Comparison of ENCODE assay signal across 8 cellular contexts in the genomic region with DNA sequence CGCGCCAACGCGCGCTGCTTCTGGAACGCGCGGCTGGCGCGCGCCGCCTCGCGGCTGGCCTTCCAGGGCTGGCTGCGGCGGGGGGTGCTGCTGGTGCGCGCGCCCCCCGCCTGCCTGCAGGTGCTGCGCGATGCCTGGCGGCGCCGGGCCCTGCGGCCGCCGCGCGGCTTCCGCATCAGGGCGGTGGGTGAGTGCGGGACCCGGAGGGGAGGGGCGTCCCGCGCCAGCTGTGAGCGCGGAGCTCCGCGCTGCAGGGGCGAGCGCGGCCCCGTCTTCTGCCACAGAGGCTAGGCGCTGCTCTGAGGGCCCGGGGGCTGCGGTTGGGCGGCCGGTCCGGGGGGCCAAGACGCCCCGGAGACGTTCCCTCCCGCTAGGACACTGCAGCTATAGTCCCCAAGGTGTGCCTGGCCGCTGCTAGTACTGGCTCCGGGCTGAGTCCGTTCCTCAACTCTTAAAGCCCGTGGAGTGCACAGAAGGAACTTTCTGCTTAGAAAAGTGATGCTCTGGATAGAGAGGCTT. TPM values are rescaled to one million over a fixed set of nuclear protein-coding genes. Genes with fewer than 3 reads are reported as not detected.
DNase-seq lines count a peak whose midpoint lies in the region; ATAC-seq and TF ChIP-seq lines count a peak whose summit lies in the region.
"Not testable (repeated sequence)": the region's sequence is repeated elsewhere in the genome, so short reads cannot be mapped to it uniquely, and the experiment has no call there.

No MANE protein-coding gene starts in this region.

- H3K4me1 Mint-ChIP-seq in activated CD4-positive, alpha-beta T cell treated with anti-CD3 and anti-CD28 coated beads, Interleukin-2, amount 10 ng/mL, durations not matched to agents 24 days and 14 days; osteocyte (ENCODE audit: unreplicated experiment): not testable (repeated sequence)

- peaks cover 24% of the 10 kb centered on the region for H3K27me3 Mint-ChIP-seq in activated CD4-positive, alpha-beta T cell treated with anti-CD3 and anti-CD28 coated beads, Interleukin-2, amount 10 ng/mL, durations not matched to agents 24 days and 14 days
- not testable (repeated sequence) for H3K27me3 Mint-ChIP-seq in osteocyte (ENCODE audit: unreplicated experiment)

- peaks cover 10% of the 10 kb centered on the region; the same call in 1 of the 2 replicates for H3F3A ChIP-seq in MM.1S (ENCODE audit: insufficient read depth, low read length)

- peak overlapping the region; percentile 28; the same call in 1 of the 2 replicates for H3K9ac ChIP-seq in MM.1S (ENCODE audit: low read length)

- not testable (repeated sequence) for H3K27ac ChIP-seq in MM.1S (ENCODE audit: low read length); upper lobe of right lung
- peak overlapping the region; percentile 36 for H3K27ac ChIP-seq in caudate nucleus (ENCODE audit: low read depth, low read length)

- H3K9me3 ChIP-seq in HAP-1; MM.1S (replicated peaks; ENCODE audit: insufficient read depth, low read length); upper lobe of right lung: not testable (repeated sequence)

- not testable (repeated sequence) for H3K9me3 Mint-ChIP-seq in activated CD4-positive, alpha-beta T cell treated with anti-CD3 and anti-CD28 coated beads, Interleukin-2, amount 10 ng/mL, durations not matched to agents 24 days and 14 days; osteocyte (ENCODE audit: unreplicated experiment)

- H3K36me3 Mint-ChIP-seq in activated CD4-positive, alpha-beta T cell treated with anti-CD3 and anti-CD28 coated beads, Interleukin-2, amount 10 ng/mL, durations not matched to agents 24 days and 14 days (ENCODE audit: low read depth); osteocyte (ENCODE audit: unreplicated experiment): not testable (repeated sequence)

- intact Hi-C loops in activated CD4-positive, alpha-beta T cell treated with anti-CD3 and anti-CD28 coated beads, Interleukin-2, amount 10 ng/mL, durations not matched to agents 24 days and 14 days (cut with micrococcal nuclease); upper lobe of right lung (cut with DNase I): not testable (repeated sequence)

- H3K4me3 Mint-ChIP-seq in activated CD4-positive, alpha-beta T cell treated with anti-CD3 and anti-CD28 coated beads, Interleukin-2, amount 10 ng/mL, durations not matched to agents 24 days and 14 days: peak overlapping the region; percentile 47
- H3K4me3 Mint-ChIP-seq in osteocyte (ENCODE audit: unreplicated experiment): peak overlapping the region; percentile 60

- not testable (repeated sequence) for H3K27me3 ChIP-seq in HAP-1 (ENCODE audit: low read depth); MM.1S (replicated peaks; ENCODE audit: insufficient read depth, low read length); upper lobe of right lung

- in situ Hi-C loops in HAP-1 (cut with MboI; ENCODE audit: low sequenced_read_pairs): not testable (repeated sequence)

- peak overlapping the region; percentile 69 for H2AFZ ChIP-seq in MM.1S (ENCODE audit: low read length)

- H3K36me3 ChIP-seq in HAP-1 (replicated peaks); MM.1S (replicated peaks; ENCODE audit: insufficient read depth, low read length); upper lobe of right lung: not testable (repeated sequence)

- H3K4me2 ChIP-seq in MM.1S (ENCODE audit: low read depth, low read length): peak overlapping the region; percentile 75

- peak; percentile 43 for ATAC-seq in upper lobe of right lung

- not testable (repeated sequence) for H3K79me2 ChIP-seq in MM.1S (ENCODE audit: low read length)

- H3K27ac Mint-ChIP-seq in activated CD4-positive, alpha-beta T cell treated with anti-CD3 and anti-CD28 coated beads, Interleukin-2, amount 10 ng/mL, durations not matched to agents 24 days and 14 days; osteocyte (ENCODE audit: unreplicated experiment): not testable (repeated sequence)

- not testable (repeated sequence) for H3K9me2 ChIP-seq in MM.1S (replicated peaks; ENCODE audit: insufficient read depth, low read length)

- H4K20me1 ChIP-seq in MM.1S (ENCODE audit: insufficient read depth, low read length): not testable (repeated sequence)

- H3K4me1 ChIP-seq in HAP-1; MM.1S (ENCODE audit: low read length); upper lobe of right lung: not testable (repeated sequence)

- TF ChIP-seq CTCF in MM.1S (IDR thresholded peaks at IDR 0.05; ENCODE audit: low read length); osteocyte (IDR thresholded peaks at IDR 0.05); upper lobe of right lung (IDR thresholded peaks at IDR 0.05): not testable (repeated sequence)

- DNase-seq in HAP-1 (ENCODE audit: low spot score in 2 of 2): peak in 1 of 2 experiments; percentile 46
- peak; percentile 17 for DNase-seq in MM.1S
- DNase-seq in activated CD4-positive, alpha-beta T cell treated with anti-CD3 and anti-CD28 coated beads, Interleukin-2, amount 10 ng/mL, durations not matched to agents 24 days and 14 days: peak; percentile 71
- DNase-seq in caudate nucleus (lab: John Stamatoyannopoulos, UW): peak in 12 of 61 donors; percentile 6 to 25 (median 8)
- not testable (repeated sequence) for DNase-seq in osteocyte (ENCODE audit: extremely low spot score, unreplicated experiment); upper lobe of right lung

- H3K4me3 ChIP-seq in GM08714 (ENCODE audit: low read length) (peak overlapping the region; percentile 30; the same call in 1 of the 2 replicates), HAP-1 (peak overlapping the region; percentile 46), MM.1S (ENCODE audit: low read length) (peak overlapping the region; percentile 56), iPS-11a (ENCODE audit: low read depth, low read length) (peak overlapping the region; percentile 41), upper lobe of right lung (peak overlapping the region; percentile 38)

RNA-seq across cellular contexts. Expression of gene STOX1, which starts 0.8 kb away (rescaled TPM):
- 0.76 and 0.82 TPM in 2 replicates for total RNA-seq in activated CD4-positive, alpha-beta T cell treated with anti-CD3 and anti-CD28 coated beads, Interleukin-2, amount 10 ng/mL, durations not matched to agents 24 days and 14 days
- 1.3 and 1.6 TPM in 2 replicates for total RNA-seq in osteocyte
- 0.46 TPM for total RNA-seq in upper lobe of right lung
